ENCODE assay signal across 8 cellular contexts in the genomic region with DNA sequence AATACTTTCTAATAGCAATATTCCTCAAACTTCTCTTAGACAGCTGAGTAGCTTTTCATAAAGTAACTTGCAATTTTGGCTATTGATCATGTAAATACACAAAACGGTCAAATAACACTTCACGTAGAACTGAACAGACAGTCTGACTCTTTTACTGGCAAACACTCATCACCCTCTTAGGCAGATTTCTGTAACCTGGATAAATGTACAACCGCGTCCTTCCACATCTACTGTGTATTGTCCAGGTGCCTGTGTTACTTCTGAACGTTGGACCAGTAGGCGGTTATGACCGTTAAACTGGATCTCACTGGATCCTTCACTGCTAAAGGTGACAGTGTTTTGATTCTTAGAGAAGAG. TPM values are rescaled to one million over a fixed set of nuclear protein-coding genes. Genes with fewer than 3 reads are reported as not detected.
DNase-seq lines count a peak whose midpoint lies in the region; ATAC-seq, FAIRE-seq and TF ChIP-seq lines count a peak whose summit lies in the region.
"Not testable (repeated sequence)": the region's sequence is repeated elsewhere in the genome, so short reads cannot be mapped to it uniquely, and the experiment has no call there.

No MANE protein-coding gene starts in this region.

- CTCF ChIA-PET in K562 (lab: Yijun Ruan, JAX; ENCODE audit: low intra/inter-chr PET ratio): interaction anchor here (0.7 to 1.8 kb wide), 2 partner anchors 101 to 155 kb away, joined by 3 to 11 read pairs; no protein-coding TSS in a partner anchor

- H3K4me3 ChIP-seq in CD4-positive, CD25-positive, alpha-beta regulatory T cell (ENCODE audit: low read depth, low read length); K562: not testable (repeated sequence)
- H3K4me3 ChIP-seq in MG63 (peak overlapping the region; percentile 40), iPS-15b (ENCODE audit: low read depth, low read length) (peak overlapping the region; percentile 79)

- H3K9me3 ChIP-seq in CD4-positive, CD25-positive, alpha-beta regulatory T cell (ENCODE audit: control insufficient read depth in 2 of 2, low read length in 2 of 2); MG63; K562 (replicated peaks; ENCODE audit: control insufficient read depth, insufficient read depth, low read depth, low read length); iPS-15b (ENCODE audit: control insufficient read depth, insufficient read depth, low read length): not testable (repeated sequence)

- not testable (repeated sequence) for BruUV-seq in K562 (replicated peaks; lab: Mats Ljungman, UMichigan)

- H3K27me3 ChIP-seq in CD4-positive, CD25-positive, alpha-beta regulatory T cell (ENCODE audit: control insufficient read depth, insufficient read depth, low read length); K562 (ENCODE audit: control insufficient read depth in 2 of 2, insufficient read depth in 2 of 2, low read length in 2 of 2): not testable (repeated sequence)
- H3K27me3 ChIP-seq in MG63 (peaks cover 38% of the 10 kb centered on the region), iPS-15b (ENCODE audit: control insufficient read depth, insufficient read depth, low read length) (peaks cover 19% of the 10 kb centered on the region)

- H3K4me1 Mint-ChIP-seq in CD4-positive, CD25-positive, alpha-beta regulatory T cell: peaks cover 0 to 10% (median 3%) of the 10 kb centered on the region in 4 donors
- H3K4me1 Mint-ChIP-seq in nephron: peaks cover 22% of the 10 kb centered on the region
- H3K4me1 Mint-ChIP-seq in stimulated activated naive B cell treated with anti-CD40 and anti-IgM and Interleukin-4, amounts not matched to agents 10 μg/mL and 1 μg/mL and 100 μg/mL, for 72 hours: peaks cover 6 to 32% of the 10 kb centered on the region in 2 donors

- intact Hi-C loops in K562 (cut with micrococcal nuclease): loop anchor here (5.0 kb wide), 1 partner anchor 120 kb away; no protein-coding TSS in a partner anchor

- H4K20me1 ChIP-seq in K562 (replicated peaks; ENCODE audit: control insufficient read depth, insufficient read depth, low read length): not testable (repeated sequence)

- H3K9ac ChIP-seq in K562 (ENCODE audit: insufficient read depth in 1 of 2, low read depth in 2 of 2, low read length in 2 of 2); iPS-15b (ENCODE audit: low read depth, low read length): not testable (repeated sequence)

- H3K27me3 Mint-ChIP-seq in CD4-positive, CD25-positive, alpha-beta regulatory T cell: peaks cover 23% of the 10 kb centered on the region
- H3K27me3 Mint-ChIP-seq in nephron (ENCODE audit: low read depth): peaks cover 40% of the 10 kb centered on the region
- H3K27me3 Mint-ChIP-seq in stimulated activated naive B cell treated with anti-CD40 and anti-IgM and Interleukin-4, amounts not matched to agents 10 μg/mL and 1 μg/mL and 100 μg/mL, for 72 hours: peaks cover 5 to 30% of the 10 kb centered on the region in 2 donors

- DNase-seq in CD4-positive, CD25-positive, alpha-beta regulatory T cell; H54 (ENCODE audit: insufficient read length, low spot score); MG63; K562 (ENCODE audit: extremely low read depth in 1 of 4, low spot score in 3 of 4); stimulated activated naive B cell treated with anti-CD40 and anti-IgM and Interleukin-4, amounts not matched to agents 10 μg/mL and 1 μg/mL and 100 μg/mL, for 72 hours: not testable (repeated sequence)

- peak in 1 of 2 donors; percentile 13 for ATAC-seq in CD4-positive, CD25-positive, alpha-beta regulatory T cell (ENCODE audit: low read depth in 2 of 2)
- peak; percentile 25 for ATAC-seq in K562
- peak; percentile 10 to 15 for ATAC-seq in stimulated activated naive B cell treated with anti-CD40 and anti-IgM and Interleukin-4, amounts not matched to agents 10 μg/mL and 1 μg/mL and 100 μg/mL, for 72 hours (replicated peaks)

- in situ Hi-C loops in K562 (cut with MboI): loop anchor here (5.0 kb wide), 1 partner anchor 100 kb away; no protein-coding TSS in a partner anchor

- not testable (repeated sequence) for H3K79me2 ChIP-seq in K562 (ENCODE audit: control insufficient read depth, insufficient read depth, low read length)

- H3K27ac Mint-ChIP-seq in CD4-positive, CD25-positive, alpha-beta regulatory T cell; stimulated activated naive B cell treated with anti-CD40 and anti-IgM and Interleukin-4, amounts not matched to agents 10 μg/mL and 1 μg/mL and 100 μg/mL, for 72 hours: not testable (repeated sequence)
- H3K27ac Mint-ChIP-seq in nephron: peak overlapping the region in 1 of 3 experiments; percentile 32

- not testable (repeated sequence) for TF ChIP-seq CTCF in VCaP (conservative IDR thresholded peaks at IDR 0.05); K562 (IDR thresholded peaks at IDR 0.05 in 2 of 3, conservative IDR thresholded peaks at IDR 0.05 in 1 of 3; ENCODE audit: insufficient read depth in 2 of 3, low read depth in 1 of 3, low read length in 3 of 3); nephron (IDR thresholded peaks at IDR 0.05; ENCODE audit: unreplicated experiment in 3 of 3)

- H3K4me1 ChIP-seq in CD4-positive, CD25-positive, alpha-beta regulatory T cell (ENCODE audit: control insufficient read depth, insufficient read depth, low read length, poor library complexity, severe bottlenecking): peaks cover 28% of the 10 kb centered on the region
- peaks cover 0 to 30% of the 10 kb centered on the region in 2 experiments; a peak in 2 of 5 replicates for H3K4me1 ChIP-seq in K562 (replicated peaks in 1 of 2; ENCODE audit: control insufficient read depth in 2 of 2, insufficient read depth in 2 of 2, low read length in 2 of 2)
- not testable (repeated sequence) for H3K4me1 ChIP-seq in iPS-15b (ENCODE audit: control insufficient read depth, insufficient read depth, low read length)

- H3K4me3 Mint-ChIP-seq in CD4-positive, CD25-positive, alpha-beta regulatory T cell: peak overlapping the region; percentile 68 to 82 (median 78)
- peak overlapping the region; percentile 85 for H3K4me3 Mint-ChIP-seq in nephron
- H3K4me3 Mint-ChIP-seq in stimulated activated naive B cell treated with anti-CD40 and anti-IgM and Interleukin-4, amounts not matched to agents 10 μg/mL and 1 μg/mL and 100 μg/mL, for 72 hours: peak overlapping the region; percentile 84

- not testable (repeated sequence) for TF ChIP-seq POLR2A in H54 (IDR thresholded peaks at IDR 0.05; ENCODE audit: low read depth, low read length); K562 (conservative IDR thresholded peaks at IDR 0.05)

- not testable (repeated sequence) for H3K36me3 Mint-ChIP-seq in CD4-positive, CD25-positive, alpha-beta regulatory T cell; nephron (ENCODE audit: low read depth); stimulated activated naive B cell treated with anti-CD40 and anti-IgM and Interleukin-4, amounts not matched to agents 10 μg/mL and 1 μg/mL and 100 μg/mL, for 72 hours

- not testable (repeated sequence) for H3K9me1 ChIP-seq in K562 (ENCODE audit: control insufficient read depth, insufficient read depth, low read length)

- not testable (repeated sequence) for H3K9me3 Mint-ChIP-seq in CD4-positive, CD25-positive, alpha-beta regulatory T cell; nephron; stimulated activated naive B cell treated with anti-CD40 and anti-IgM and Interleukin-4, amounts not matched to agents 10 μg/mL and 1 μg/mL and 100 μg/mL, for 72 hours

- not testable (repeated sequence) for H3K27ac ChIP-seq in CD4-positive, CD25-positive, alpha-beta regulatory T cell (ENCODE audit: insufficient read depth, low read length, poor library complexity, severe bottlenecking); K562 (ENCODE audit: extremely low read depth, low read depth, low read length)
- H3K27ac ChIP-seq in VCaP: peak overlapping the region; percentile 21; the same call in 1 of the 2 replicates

- not testable (repeated sequence) for H3K36me3 ChIP-seq in CD4-positive, CD25-positive, alpha-beta regulatory T cell (ENCODE audit: control insufficient read depth, insufficient read depth, low read length); MG63; K562 (ENCODE audit: control insufficient read depth, insufficient read depth, low read length); iPS-15b (ENCODE audit: control insufficient read depth, insufficient read depth, low read length)

- TF ChIP-seq RAD21 in K562 (CRISPR knock-in tag; conservative IDR thresholded peaks at IDR 0.05 in 1 of 2, IDR thresholded peaks at IDR 0.05 in 1 of 2): not testable (repeated sequence)

- not testable (repeated sequence) for H3K4me2 ChIP-seq in K562 (ENCODE audit: insufficient read depth, low read length)

- WGBS in K562 (ENCODE audit: insufficient coverage, low coverage, missing lambda C conversion rate): 20% methylated on average over 7 of the region's 7 CpGs

- not testable (repeated sequence) for TF ChIP-seq EP300 in K562 (IDR thresholded peaks at IDR 0.05; ENCODE audit: low read length)

- H2AFZ ChIP-seq in K562 (ENCODE audit: low read depth, low read length): not testable (repeated sequence)

- POLR2A ChIA-PET in K562 (lab: Yijun Ruan, JAX): not testable (repeated sequence)

- FAIRE-seq in H54 (lab: Jason Lieb, UNC): peak; percentile 20
- not testable (repeated sequence) for FAIRE-seq in K562 (lab: Jason Lieb, UNC)

RNA-seq across cellular contexts. Expression of a gene that starts 43.2 kb away (rescaled TPM):
- 135 TPM for total RNA-seq in CD4-positive, CD25-positive, alpha-beta regulatory T cell
- 10 to 100 TPM in 1 of 4 donors, 1 to 10 TPM in 3; 3.1 to 12.7 (median 8.4) TPM for polyA plus RNA-seq in CD4-positive, CD25-positive, alpha-beta regulatory T cell
- 48.6 and 70.8 TPM in 2 replicates for total RNA-seq in MG63 (2014; rRNA removed; shearing (Covaris generic); ENCODE audit: low replicate concordance)
- total RNA-seq in K562 (2011; cell fraction: chromatin; rRNA removed; ENCODE audit: low replicate concordance): 399 and 677 TPM in 2 replicates
- 337 and 381 TPM in 2 replicates for total RNA-seq in K562 (2011; cell fraction: nucleolus; rRNA removed)
- total RNA-seq in K562 (2011; cell fraction: nucleoplasm; rRNA removed): 261 and 283 TPM in 2 replicates
- total RNA-seq in K562 (2014; rRNA removed) (47.6 and 52.0 TPM in 2 replicates), K562 (2014; rRNA removed; fragmentation: Illumina TruSeq; extraction: Trizol) (29.9 and 30.0 TPM in 2 replicates), K562 (2015; rRNA removed; fragmentation: Illumina TruSeq; extraction: Trizol) (35.3 and 37.5 TPM in 2 replicates), K562 (2021) (88.9 and 93.2 TPM in 2 replicates)
- polyA plus RNA-seq in K562 (2011; rRNA removed) (47.1 and 55.0 TPM in 2 replicates), K562 (2014; fragmentation: Illumina TruSeq; extraction: Trizol) (42.5 and 45.3 TPM in 2 replicates), K562 (2014; fragmentation: Nextera tagmentation; extraction: Ambion mirVana) (1 to 10 TPM; 3.6 to 5.5 TPM), K562 (2014; rRNA removed) (70.7 and 73.1 TPM in 2 replicates)
- polyA plus RNA-seq in K562 (2011; cell fraction: cytosol; rRNA removed): 29.8 and 31.9 TPM in 2 replicates
- polyA plus RNA-seq in K562 (2011; cell fraction: nucleus; rRNA removed): 348 and 459 TPM in 2 replicates
- 57.0 and 73.6 TPM in 2 replicates for polyA plus RNA-seq in K562 (2012)
- 53.7 and 55.3 TPM in 2 replicates for polyA minus RNA-seq in K562 (2011; rRNA and poly(A)+ RNA removed)
- polyA minus RNA-seq in K562 (2011; cell fraction: cytosol; rRNA and poly(A)+ RNA removed): 22.5 and 25.8 TPM in 2 replicates
- 140 and 145 TPM in 2 replicates for polyA minus RNA-seq in K562 (2011; cell fraction: nucleus; rRNA and poly(A)+ RNA removed)
